Comparison of ENCODE assay signal across 10 cellular contexts in genomic region chr6:130027948-130028347, GRCh38. TPM values are rescaled to one million over a fixed set of nuclear protein-coding genes. Genes with fewer than 3 reads are reported as not detected.
DNase-seq lines count a peak whose midpoint lies in the region; ATAC-seq, FAIRE-seq and TF ChIP-seq lines count a peak whose summit lies in the region.
"Had no signal": no experiment of that assay in that cellular context is flagged by ENCODE, and none has a peak within 500 bp of the region (broad histone marks: within the 10 kb centered on the region; RNA-seq: fewer than 3 reads in every experiment).

No MANE protein-coding gene starts in this region.

- no peak for TF ChIP-seq POLR2A in GM12892 (IDR thresholded peaks at IDR 0.05; ENCODE audit: low read depth, low read length)

- peaks cover 26% of the 10 kb centered on the region for H3K36me3 Mint-ChIP-seq in activated CD8-positive, alpha-beta T cell treated with anti-CD3 and anti-CD28 coated beads for 36 hours (ENCODE audit: low read depth)

- POLR2A ChIA-PET in activated CD8-positive, alpha-beta T cell treated with anti-CD3 and anti-CD28 coated beads for 36 hours (lab: Charles Lee) = no interaction called here

- H3K4me1 Mint-ChIP-seq in activated CD8-positive, alpha-beta T cell treated with anti-CD3 and anti-CD28 coated beads for 36 hours (ENCODE audit: low read depth) = peaks cover 75% of the 10 kb centered on the region

- no peaks in the 10 kb centered on the region for H3K27me3 ChIP-seq in tibial artery

- H3K27me3 Mint-ChIP-seq in activated CD8-positive, alpha-beta T cell treated with anti-CD3 and anti-CD28 coated beads for 36 hours = no peaks in the 10 kb centered on the region

- no peaks in the 10 kb centered on the region for H3K4me1 ChIP-seq in tibial artery

- no peak overlapping the region for H3K27ac ChIP-seq in tibial artery
- H3K27ac ChIP-seq: HL-60 had no signal

- CTCF ChIA-PET in activated CD8-positive, alpha-beta T cell treated with anti-CD3 and anti-CD28 coated beads for 36 hours (lab: Charles Lee) = interaction anchor here (0.8 to 1.3 kb wide), 3 partner anchors 8 to 252 kb away, joined by 3 read pairs; no protein-coding TSS in a partner anchor

- DNase-seq in GM12892 (ENCODE audit: insufficient read length) (no peak), NCI-H146 treated with DMSO at 0.1 percent for 48 hours (lab: John Stamatoyannopoulos, UW; ENCODE audit: unreplicated experiment) (no peak), midbrain (lab: John Stamatoyannopoulos, UW) (no peak), tibial artery (no peak), SKM-1 (lab: John Stamatoyannopoulos, UW; ENCODE audit: unreplicated experiment) (no peak)
- no peak for DNase-seq in activated CD8-positive, alpha-beta T cell treated with anti-CD3 and anti-CD28 coated beads for 36 hours
- DNase-seq: trophoblast cell had no signal

- no peak overlapping the region for H3K4me3 ChIP-seq in tibial artery

- peak overlapping the region; percentile 31 for H3K4me3 Mint-ChIP-seq in activated CD8-positive, alpha-beta T cell treated with anti-CD3 and anti-CD28 coated beads for 36 hours

- no peaks in the 10 kb centered on the region for H3K36me3 ChIP-seq in tibial artery

- intact Hi-C loops in activated CD8-positive, alpha-beta T cell treated with anti-CD3 and anti-CD28 coated beads for 36 hours (cut with micrococcal nuclease) = loop anchor here (5.0 to 10.0 kb wide), 2 partner anchors 109 to 533 kb away; no protein-coding TSS in a partner anchor
- intact Hi-C loops in tibial artery (cut with DNase I; ENCODE audit: low total_unique reads) = no loop called here

- FAIRE-seq in GM12892 (lab: Jason Lieb, UNC) = peak; percentile 74

- peak overlapping the region; percentile 85 for H3K27ac Mint-ChIP-seq in activated CD8-positive, alpha-beta T cell treated with anti-CD3 and anti-CD28 coated beads for 36 hours

- ATAC-seq in GM19438 (IDR thresholded peaks at IDR 0.05; ENCODE audit: low read depth, unreplicated experiment) = peak; percentile 87
- ATAC-seq in HG03064 (IDR thresholded peaks at IDR 0.05; ENCODE audit: low read depth, unreplicated experiment) = peak; percentile 80
- peak; percentile 80 for ATAC-seq in activated CD8-positive, alpha-beta T cell treated with anti-CD3 and anti-CD28 coated beads for 36 hours

- H3K9me3 ChIP-seq in tibial artery = no peaks in the 10 kb centered on the region

- H3K9me3 Mint-ChIP-seq in activated CD8-positive, alpha-beta T cell treated with anti-CD3 and anti-CD28 coated beads for 36 hours = no peaks in the 10 kb centered on the region

- TF ChIP-seq CTCF in activated CD8-positive, alpha-beta T cell treated with anti-CD3 and anti-CD28 coated beads for 36 hours (IDR thresholded peaks at IDR 0.05) = no peak
- TF ChIP-seq CTCF in tibial artery (IDR thresholded peaks at IDR 0.05) = no peak

RNA-seq across cellular contexts. Expression of gene L3MBTL3, which starts 9.6 kb away (rescaled TPM):
- 11.0 TPM for polyA plus RNA-seq in GM12892 (2012; ENCODE audit: missing spikeins)
- 10 to 100 TPM; 13.5 to 14.9 TPM for total RNA-seq in activated CD8-positive, alpha-beta T cell treated with anti-CD3 and anti-CD28 coated beads for 36 hours
